In the genomic region with DNA sequence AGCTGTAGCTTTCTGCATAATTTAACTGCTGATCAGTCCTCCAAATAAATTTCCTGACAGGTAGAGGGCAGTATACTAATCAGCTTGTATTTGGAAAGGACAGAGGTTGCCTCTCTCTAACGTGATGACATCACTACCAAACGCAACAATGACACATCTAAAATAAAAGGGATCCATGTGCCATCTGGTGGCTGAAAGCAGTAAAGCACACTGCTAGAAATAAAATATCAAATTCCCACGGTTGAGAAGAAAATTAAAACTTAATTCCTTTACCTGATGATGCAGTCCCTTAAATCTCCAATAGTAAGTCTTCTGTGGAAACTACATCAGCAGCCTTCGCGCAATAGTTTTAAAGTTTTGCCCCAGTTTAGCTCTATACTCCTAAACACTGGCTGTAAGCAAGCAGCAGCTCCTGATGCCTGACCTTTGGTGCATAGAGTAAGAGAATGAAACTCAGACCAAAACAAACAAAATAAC, we compare ENCODE assay signal across 1 cellular context.
TF ChIP-seq lines count a peak whose summit lies in the region.

No MANE protein-coding gene starts in this region.

TF ChIP-seq in HepG2, 621 proteins besides CTCF, POLR2A, EP300 and RAD21 (continued from another document and continues in another):
- TF ChIP-seq, protein P1, sequence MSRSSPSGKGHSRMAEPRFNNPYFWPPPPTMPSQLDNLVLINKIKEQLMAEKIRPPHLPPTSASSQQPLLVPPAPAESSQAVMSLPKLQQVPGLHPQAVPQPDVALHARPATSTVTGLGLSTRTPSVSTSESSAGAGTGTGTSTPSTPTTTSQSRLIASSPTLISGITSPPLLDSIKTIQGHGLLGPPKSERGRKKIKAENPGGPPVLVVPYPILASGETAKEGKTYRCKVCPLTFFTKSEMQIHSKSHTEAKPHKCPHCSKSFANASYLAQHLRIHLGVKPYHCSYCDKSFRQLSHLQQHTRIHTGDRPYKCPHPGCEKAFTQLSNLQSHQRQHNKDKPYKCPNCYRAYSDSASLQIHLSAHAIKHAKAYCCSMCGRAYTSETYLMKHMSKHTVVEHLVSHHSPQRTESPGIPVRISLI (CRISPR knock-in tag; IDR thresholded peaks at IDR 0.05; ENCODE audit: borderline replicate concordance) = no peak
- TF ChIP-seq TAF1 (CRISPR knock-in tag; IDR thresholded peaks at IDR 0.05) = no peak
- no peak for TF ChIP-seq GABPA (IDR thresholded peaks at IDR 0.05; ENCODE audit: low read depth, low read length)
- TF ChIP-seq GABPA (CRISPR knock-in tag; IDR thresholded peaks at IDR 0.05; ENCODE audit: low read depth) = peak; percentile 60; the same call in 1 of the 2 replicates
- TF ChIP-seq CC2D1A (CRISPR knock-in tag; IDR thresholded peaks at IDR 0.05) = no peak
- TF ChIP-seq, protein P2, sequence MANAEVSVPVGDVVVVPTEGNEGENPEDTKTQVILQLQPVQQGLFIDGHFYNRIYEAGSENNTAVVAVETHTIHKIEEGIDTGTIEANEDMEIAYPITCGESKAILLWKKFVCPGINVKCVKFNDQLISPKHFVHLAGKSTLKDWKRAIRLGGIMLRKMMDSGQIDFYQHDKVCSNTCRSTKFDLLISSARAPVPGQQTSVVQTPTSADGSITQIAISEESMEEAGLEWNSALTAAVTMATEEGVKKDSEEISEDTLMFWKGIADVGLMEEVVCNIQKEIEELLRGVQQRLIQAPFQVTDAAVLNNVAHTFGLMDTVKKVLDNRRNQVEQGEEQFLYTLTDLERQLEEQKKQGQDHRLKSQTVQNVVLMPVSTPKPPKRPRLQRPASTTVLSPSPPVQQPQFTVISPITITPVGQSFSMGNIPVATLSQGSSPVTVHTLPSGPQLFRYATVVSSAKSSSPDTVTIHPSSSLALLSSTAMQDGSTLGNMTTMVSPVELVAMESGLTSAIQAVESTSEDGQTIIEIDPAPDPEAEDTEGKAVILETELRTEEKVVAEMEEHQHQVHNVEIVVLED (CRISPR knock-in tag; IDR thresholded peaks at IDR 0.05; ENCODE audit: borderline replicate concordance) = peak; percentile 99
- no peak for TF ChIP-seq JDP2 (CRISPR knock-in tag; IDR thresholded peaks at IDR 0.05; ENCODE audit: borderline replicate concordance)
- TF ChIP-seq ZNF263 (CRISPR knock-in tag; IDR thresholded peaks at IDR 0.05) = no peak
- TF ChIP-seq ZNF75D (CRISPR knock-in tag; IDR thresholded peaks at IDR 0.05; ENCODE audit: borderline replicate concordance) = no peak
- TF ChIP-seq IKZF4 (CRISPR knock-in tag; IDR thresholded peaks at IDR 0.05; ENCODE audit: borderline replicate concordance, low read depth, not compliant biosample characterization) = no peak
- TF ChIP-seq YEATS2 (CRISPR knock-in tag; IDR thresholded peaks at IDR 0.05; ENCODE audit: borderline replicate concordance) = peak; percentile 94; the same call in 1 of the 2 replicates
- no peak for TF ChIP-seq ATRX (CRISPR knock-in tag; IDR thresholded peaks at IDR 0.05; ENCODE audit: borderline replicate concordance)
- TF ChIP-seq PHF5A (CRISPR knock-in tag; IDR thresholded peaks at IDR 0.05; ENCODE audit: low read depth, unreplicated experiment) = no peak
- TF ChIP-seq ZSCAN21 (CRISPR knock-in tag; IDR thresholded peaks at IDR 0.05; ENCODE audit: borderline replicate concordance) = no peak
- TF ChIP-seq SATB2 (CRISPR knock-in tag; IDR thresholded peaks at IDR 0.05) = no peak
- TF ChIP-seq MXI1 (IDR thresholded peaks at IDR 0.05; ENCODE audit: borderline replicate concordance, low read depth, low read length) = no peak
- no peak for TF ChIP-seq ZNF547 (CRISPR knock-in tag; IDR thresholded peaks at IDR 0.05)
- TF ChIP-seq SP1 (IDR thresholded peaks at IDR 0.05) = no peak
- no peak for TF ChIP-seq SP1 (CRISPR knock-in tag; IDR thresholded peaks at IDR 0.05)
- TF ChIP-seq PAF1 (CRISPR knock-in tag; IDR thresholded peaks at IDR 0.05) = no peak
- no peak for TF ChIP-seq KAT7 (CRISPR knock-in tag; IDR thresholded peaks at IDR 0.05; ENCODE audit: borderline replicate concordance)
- TF ChIP-seq ZNF280D (CRISPR knock-in tag; IDR thresholded peaks at IDR 0.05) = peak; percentile 61; the same call in 1 of the 2 replicates
- no peak for TF ChIP-seq RFXANK (CRISPR knock-in tag; IDR thresholded peaks at IDR 0.05)
- 0 out of 2 replicates have a peak, but pooled peaks have one; percentile 17 for TF ChIP-seq RXRB (CRISPR knock-in tag; IDR thresholded peaks at IDR 0.05; ENCODE audit: borderline replicate concordance)
- TF ChIP-seq, protein P3, sequence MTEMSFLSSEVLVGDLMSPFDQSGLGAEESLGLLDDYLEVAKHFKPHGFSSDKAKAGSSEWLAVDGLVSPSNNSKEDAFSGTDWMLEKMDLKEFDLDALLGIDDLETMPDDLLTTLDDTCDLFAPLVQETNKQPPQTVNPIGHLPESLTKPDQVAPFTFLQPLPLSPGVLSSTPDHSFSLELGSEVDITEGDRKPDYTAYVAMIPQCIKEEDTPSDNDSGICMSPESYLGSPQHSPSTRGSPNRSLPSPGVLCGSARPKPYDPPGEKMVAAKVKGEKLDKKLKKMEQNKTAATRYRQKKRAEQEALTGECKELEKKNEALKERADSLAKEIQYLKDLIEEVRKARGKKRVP (CRISPR knock-in tag; IDR thresholded peaks at IDR 0.05) = peak in 1 of 2 experiments; percentile 60; a peak in 1 of 4 replicates
- peak; percentile 70 for TF ChIP-seq CEBPG (CRISPR knock-in tag; IDR thresholded peaks at IDR 0.05)
- TF ChIP-seq PCBP2 (optimal IDR thresholded peaks at IDR 0.05; ENCODE audit: low read depth, low read length, poor library complexity, severe bottlenecking) = no peak
- TF ChIP-seq SMAD9 (CRISPR knock-in tag; IDR thresholded peaks at IDR 0.05) = no peak
- no peak for TF ChIP-seq ZNF609 (CRISPR knock-in tag; IDR thresholded peaks at IDR 0.05; ENCODE audit: borderline replicate concordance)
- TF ChIP-seq MAF1 (CRISPR knock-in tag; IDR thresholded peaks at IDR 0.05; ENCODE audit: borderline replicate concordance) = no peak
- peak; percentile 33; the same call in 1 of the 2 replicates for TF ChIP-seq SPEN (CRISPR knock-in tag; IDR thresholded peaks at IDR 0.05; ENCODE audit: low read depth)
- no peak for TF ChIP-seq GPN1 (CRISPR knock-in tag; IDR thresholded peaks at IDR 0.05; ENCODE audit: borderline replicate concordance)
- no peak for TF ChIP-seq ZNF550 (CRISPR knock-in tag; IDR thresholded peaks at IDR 0.05; ENCODE audit: borderline replicate concordance)
- no peak for TF ChIP-seq CBX5 (CRISPR knock-in tag; IDR thresholded peaks at IDR 0.05; ENCODE audit: borderline replicate concordance)
- no peak for TF ChIP-seq ZFP37 (CRISPR knock-in tag; IDR thresholded peaks at IDR 0.05; ENCODE audit: borderline replicate concordance)
- peak; percentile 27; the same call in 1 of the 2 replicates for TF ChIP-seq MIER2 (CRISPR knock-in tag; IDR thresholded peaks at IDR 0.05)
- no peak for TF ChIP-seq KDM3A (CRISPR knock-in tag; IDR thresholded peaks at IDR 0.05; ENCODE audit: low read depth)
- TF ChIP-seq, protein P4, sequence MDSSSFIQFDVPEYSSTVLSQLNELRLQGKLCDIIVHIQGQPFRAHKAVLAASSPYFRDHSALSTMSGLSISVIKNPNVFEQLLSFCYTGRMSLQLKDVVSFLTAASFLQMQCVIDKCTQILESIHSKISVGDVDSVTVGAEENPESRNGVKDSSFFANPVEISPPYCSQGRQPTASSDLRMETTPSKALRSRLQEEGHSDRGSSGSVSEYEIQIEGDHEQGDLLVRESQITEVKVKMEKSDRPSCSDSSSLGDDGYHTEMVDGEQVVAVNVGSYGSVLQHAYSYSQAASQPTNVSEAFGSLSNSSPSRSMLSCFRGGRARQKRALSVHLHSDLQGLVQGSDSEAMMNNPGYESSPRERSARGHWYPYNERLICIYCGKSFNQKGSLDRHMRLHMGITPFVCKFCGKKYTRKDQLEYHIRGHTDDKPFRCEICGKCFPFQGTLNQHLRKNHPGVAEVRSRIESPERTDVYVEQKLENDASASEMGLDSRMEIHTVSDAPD (CRISPR knock-in tag; IDR thresholded peaks at IDR 0.05) = no peak; the same call in 1 of the 2 replicates
- peak; percentile 55; the same call in 1 of the 2 replicates for TF ChIP-seq SOX5 (CRISPR knock-in tag; IDR thresholded peaks at IDR 0.05; ENCODE audit: borderline replicate concordance)
- no peak for TF ChIP-seq ZNF562 (CRISPR knock-in tag; IDR thresholded peaks at IDR 0.05; ENCODE audit: borderline replicate concordance)
- TF ChIP-seq ZBTB1 (CRISPR knock-in tag; IDR thresholded peaks at IDR 0.05; ENCODE audit: borderline replicate concordance) = no peak
- TF ChIP-seq ELK4 (CRISPR knock-in tag; IDR thresholded peaks at IDR 0.05; ENCODE audit: borderline replicate concordance) = no peak
- TF ChIP-seq, protein P5, sequence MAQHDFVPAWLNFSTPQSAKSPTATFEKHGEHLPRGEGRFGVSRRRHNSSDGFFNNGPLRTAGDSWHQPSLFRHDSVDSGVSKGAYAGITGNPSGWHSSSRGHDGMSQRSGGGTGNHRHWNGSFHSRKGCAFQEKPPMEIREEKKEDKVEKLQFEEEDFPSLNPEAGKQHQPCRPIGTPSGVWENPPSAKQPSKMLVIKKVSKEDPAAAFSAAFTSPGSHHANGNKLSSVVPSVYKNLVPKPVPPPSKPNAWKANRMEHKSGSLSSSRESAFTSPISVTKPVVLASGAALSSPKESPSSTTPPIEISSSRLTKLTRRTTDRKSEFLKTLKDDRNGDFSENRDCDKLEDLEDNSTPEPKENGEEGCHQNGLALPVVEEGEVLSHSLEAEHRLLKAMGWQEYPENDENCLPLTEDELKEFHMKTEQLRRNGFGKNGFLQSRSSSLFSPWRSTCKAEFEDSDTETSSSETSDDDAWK (CRISPR knock-in tag; IDR thresholded peaks at IDR 0.05) = no peak
- TF ChIP-seq MBD4 (IDR thresholded peaks at IDR 0.05; ENCODE audit: borderline replicate concordance, low read length) = no peak
- peak; percentile 38; the same call in 1 of the 2 replicates for TF ChIP-seq POGK (CRISPR knock-in tag; conservative IDR thresholded peaks at IDR 0.05)
- no peak for TF ChIP-seq AHR (CRISPR knock-in tag; IDR thresholded peaks at IDR 0.05)
